8 cellular contexts compared by ENCODE assay signal in genomic region chr17:55577011-55577586, GRCh38.
DNase-seq lines count a peak whose midpoint lies in the region; ATAC-seq lines count a peak whose summit lies in the region.

No MANE protein-coding gene starts in this region.

- H3K9me3 ChIP-seq in skeletal muscle tissue (ENCODE audit: control insufficient read depth in 3 of 3, low read length in 3 of 3) = no peaks in the 10 kb centered on the region

- H3K4me1 ChIP-seq in skeletal muscle tissue (ENCODE audit: control insufficient read depth in 3 of 3, insufficient read depth in 3 of 3, low read length in 3 of 3) = peaks cover 0 to 7% (median 6%) of the 10 kb centered on the region in 3 donors

- ATAC-seq in GM21619 (IDR thresholded peaks at IDR 0.05; ENCODE audit: unreplicated experiment) = peak; percentile 75

- DNase-seq in EL (peak; percentile 71), LHCN-M2 (ENCODE audit: low read depth) (peak; percentile 51), germinal center (ENCODE audit: low spot score) (peak; percentile 31), SW 1271 (lab: John Stamatoyannopoulos, UW) (no peak), NCI-H2171 (lab: John Stamatoyannopoulos, UW) (no peak)
- peak; percentile 2 for DNase-seq in activated CD8-positive, alpha-beta memory T cell treated with anti-CD3 and anti-CD28 coated beads, Interleukin-2, amount 50 U/mL, for 24 hours (ENCODE audit: extremely low read depth)

- H3K4me3 ChIP-seq in skeletal muscle tissue (ENCODE audit: low read length in 3 of 3) = peak overlapping the region; percentile 51 to 66 (median 62)

- no peaks in the 10 kb centered on the region for H3K36me3 ChIP-seq in skeletal muscle tissue (ENCODE audit: control insufficient read depth in 3 of 3, insufficient read depth in 3 of 3, low read length in 3 of 3)

- no peaks in the 10 kb centered on the region for H3K27me3 ChIP-seq in skeletal muscle tissue (ENCODE audit: control insufficient read depth in 3 of 3, insufficient read depth in 3 of 3, low read length in 3 of 3)

- H3K9ac ChIP-seq in skeletal muscle tissue (ENCODE audit: low read depth in 1 of 3, low read length in 3 of 3) = peak overlapping the region; percentile 24 to 73 (median 71)

- H3K27ac ChIP-seq in skeletal muscle tissue (ENCODE audit: low read depth, low read length) = peak overlapping the region; percentile 74

Comparison
In these comparisons a context has a peak if more than half of its experiments do, and no peak if none do; other contexts are left out.
1. DNase-seq: peak in EL (single experiment), LHCN-M2 (single experiment), activated CD8-positive, alpha-beta memory T cell treated with anti-CD3 and anti-CD28 coated beads, Interleukin-2, amount 50 U/mL, for 24 hours (single experiment) and germinal center (single experiment); none in SW 1271 (0 of 2) and NCI-H2171 (single experiment).